Comparison of ENCODE assay signal across 19 cellular contexts in genomic region chr7:11191574-11192220, GRCh38.
DNase-seq lines count a peak whose midpoint lies in the region; ATAC-seq and TF ChIP-seq lines count a peak whose summit lies in the region.
"Had no signal": no experiment of that assay in that cellular context is flagged by ENCODE, and none has a peak within 500 bp of the region (broad histone marks: within the 10 kb centered on the region; RNA-seq: fewer than 3 reads in every experiment).

No MANE protein-coding gene starts in this region.

- ATAC-seq in GM23338 (peak; percentile 37), GM21529 (IDR thresholded peaks at IDR 0.05; ENCODE audit: unreplicated experiment) (no peak)
- ATAC-seq: stimulated activated naive B cell treated with anti-CD40 and anti-IgM and Interleukin-4, amounts not matched to agents 10 μg/mL and 1 μg/mL and 100 μg/mL, for 72 hours had no signal

- no peak overlapping the region for H3K27ac ChIP-seq in GM23338 (ENCODE audit: low read depth)
- H3K27ac ChIP-seq in HUES64 (ENCODE audit: low read depth, low read length): no peak overlapping the region
- peak overlapping the region; percentile 36 for H3K27ac ChIP-seq in mesodermal cell (ENCODE audit: low read depth, low read length, severe bottlenecking)
- H3K27ac ChIP-seq: prostate gland, thoracic aorta had no signal

- no peaks in the 10 kb centered on the region for H3K79me2 ChIP-seq in GM23338 (replicated peaks; ENCODE audit: insufficient read depth)

- peaks cover 34% of the 10 kb centered on the region for H3K27me3 Mint-ChIP-seq in GM23338 (ENCODE audit: insufficient read depth, low read depth, poor library complexity)

- peaks cover 3% of the 10 kb centered on the region; the same call in 1 of the 3 replicates for H3K36me3 Mint-ChIP-seq in GM23338 (ENCODE audit: low read depth)
- H3K36me3 Mint-ChIP-seq: stimulated activated naive B cell treated with anti-CD40 and anti-IgM and Interleukin-4, amounts not matched to agents 10 μg/mL and 1 μg/mL and 100 μg/mL, for 72 hours had no signal

- peak overlapping the region; percentile 46; the same call in 1 of the 2 replicates for H3K9ac ChIP-seq in HUES64 (ENCODE audit: low read depth, low read length)

- no peaks in the 10 kb centered on the region for H4K20me1 ChIP-seq in GM23338 (replicated peaks; ENCODE audit: insufficient read depth)

- H3K27me3 ChIP-seq in GM23338 (ENCODE audit: insufficient read depth) (peaks cover 56% of the 10 kb centered on the region), HUES64 (ENCODE audit: insufficient read depth, low read length) (peaks cover 34% of the 10 kb centered on the region)
- H3K27me3 ChIP-seq: adrenal gland had no signal

- H3K27ac Mint-ChIP-seq in GM23338: 0 out of 2 replicates have a peak overlapping the region, but pooled peaks have one; percentile 16
- H3K27ac Mint-ChIP-seq: CD4-positive, alpha-beta T cell; stimulated activated naive B cell treated with anti-CD40 and anti-IgM and Interleukin-4, amounts not matched to agents 10 μg/mL and 1 μg/mL and 100 μg/mL, for 72 hours had no signal

- H2AFZ ChIP-seq in GM23338: no peak overlapping the region

- H3K4me1 Mint-ChIP-seq in GM23338: peaks cover 51% of the 10 kb centered on the region

- peaks cover 3% of the 10 kb centered on the region; the same call in 2 of the 3 replicates for H3K9me3 Mint-ChIP-seq in GM23338
- H3K9me3 Mint-ChIP-seq: CD4-positive, alpha-beta T cell; neural crest cell had no signal

- H3K36me3 ChIP-seq in GM23338 (ENCODE audit: insufficient read depth) (no peaks in the 10 kb centered on the region), HUES64 (ENCODE audit: insufficient read depth, low read length) (no peaks in the 10 kb centered on the region), mesodermal cell (ENCODE audit: control insufficient read depth, insufficient read depth, low read length) (no peaks in the 10 kb centered on the region)
- H3K36me3 ChIP-seq: adrenal gland, prostate gland, thoracic aorta had no signal

- no peak for TF ChIP-seq CTCF in GM23338 (conservative IDR thresholded peaks at IDR 0.05; ENCODE audit: low read depth in 2 of 2)

- no peaks in the 10 kb centered on the region for H3K9me2 ChIP-seq in GM23338 (ENCODE audit: insufficient read depth)

- no peaks in the 10 kb centered on the region for H3F3A ChIP-seq in GM23338 (replicated peaks; ENCODE audit: low read depth)

- H3K4me3 Mint-ChIP-seq in GM23338: 0 out of 3 replicates have a peak overlapping the region, but pooled peaks have one; percentile 24
- H3K4me3 Mint-ChIP-seq: CD4-positive, alpha-beta T cell; neural crest cell; stimulated activated naive B cell treated with anti-CD40 and anti-IgM and Interleukin-4, amounts not matched to agents 10 μg/mL and 1 μg/mL and 100 μg/mL, for 72 hours had no signal

- peaks cover 31% of the 10 kb centered on the region for H3K4me1 ChIP-seq in GM23338 (ENCODE audit: insufficient read depth)
- H3K4me1 ChIP-seq in HUES64 (ENCODE audit: insufficient read depth, low read length): peaks cover 36% of the 10 kb centered on the region
- peaks cover 16% of the 10 kb centered on the region for H3K4me1 ChIP-seq in mesodermal cell (ENCODE audit: control insufficient read depth, insufficient read depth, low read length, poor library complexity, severe bottlenecking)
- H3K4me1 ChIP-seq: prostate gland had no signal

- H3K4me3 ChIP-seq in GM23338 (no peak overlapping the region), HUES64 (ENCODE audit: low read length) (no peak overlapping the region), mesodermal cell (ENCODE audit: extremely low read depth, insufficient read depth, low read length, poor library complexity, severe bottlenecking) (no peak overlapping the region)
- H3K4me3 ChIP-seq: prostate gland, thoracic aorta had no signal

- peak overlapping the region; percentile 85 for H3K4me2 ChIP-seq in GM23338

- WGBS in HUES64: 22% methylated on average over 4 of the region's 4 CpGs
- 0 to 60% methylated on average over 1 of the region's 4 CpGs for WGBS in mesodermal cell (ENCODE audit: insufficient coverage in 2 of 2), 2 experiments

- intact Hi-C loops in posterior cingulate gyrus (cut with DNase I): no loop called here

- DNase-seq in GM23338 (ENCODE audit: low spot score) (peak; percentile 82), fibroblast of peridontal ligament (ENCODE audit: extremely low read depth) (peak; percentile 19), posterior cingulate gyrus (no peak), kidney glomerular epithelial cell (lab: John Stamatoyannopoulos, UW) (no peak)
- DNase-seq: activated T-cell treated with anti-CD3 and anti-CD28 coated beads, Interleukin-2, amount 50 U/mL, for 1 hour; adrenal gland; CD4-positive, alpha-beta T cell; GDM1; HCEC 1CT; NCI-H524; SHP77; stimulated activated naive B cell treated with anti-CD40 and anti-IgM and Interleukin-4, amounts not matched to agents 10 μg/mL and 1 μg/mL and 100 μg/mL, for 72 hours; SW 1271 had no signal

- H3K9me3 ChIP-seq in HUES64 (ENCODE audit: insufficient read depth, low read depth, low read length) (0 out of 2 replicates have a peak, but pooled peaks cover 3% of the 10 kb centered on the region), mesodermal cell (ENCODE audit: control insufficient read depth, low read length) (no peaks in the 10 kb centered on the region)
- H3K9me3 ChIP-seq: adrenal gland, prostate gland, thoracic aorta had no signal

TF ChIP-seq in GM23338, 12 proteins besides CTCF, POLR2A, EP300 and RAD21 (continues in another document):
- no peak for TF ChIP-seq ZNF114 (CRISPR knock-in tag; IDR thresholded peaks at IDR 0.05)
- TF ChIP-seq ZNF462 (CRISPR knock-in tag; IDR thresholded peaks at IDR 0.05): no peak
- TF ChIP-seq ETS1 (IDR thresholded peaks at IDR 0.05): no peak

Comparison
In these comparisons a context has a peak if more than half of its experiments do, and no peak if none do; other contexts are left out.
1. DNase-seq: peak in GM23338 (single experiment) and fibroblast of peridontal ligament (single experiment); none in posterior cingulate gyrus (0 of 10) and kidney glomerular epithelial cell (single experiment).